ENCODE assay signal across 1 cellular context in genomic region chr22:36180038-36180880, GRCh38.
TF ChIP-seq lines count a peak whose summit lies in the region.

No MANE protein-coding gene starts in this region.

TF ChIP-seq in HepG2, 621 proteins besides CTCF, POLR2A, EP300 and RAD21 (continued from another document):
- TF ChIP-seq MIER2 (CRISPR knock-in tag; IDR thresholded peaks at IDR 0.05) = 0 out of 2 replicates have a peak, but pooled peaks have one; percentile 19
- 0 out of 2 replicates have a peak, but pooled peaks have one; percentile 23 for TF ChIP-seq SAP130 (CRISPR knock-in tag; IDR thresholded peaks at IDR 0.05; ENCODE audit: low read depth)
- TF ChIP-seq ZNF792 (CRISPR knock-in tag; IDR thresholded peaks at IDR 0.05) = no peak
- TF ChIP-seq STAG1 (CRISPR knock-in tag; IDR thresholded peaks at IDR 0.05) = peak; percentile 88
- TF ChIP-seq SMAD1 (CRISPR knock-in tag; IDR thresholded peaks at IDR 0.05; ENCODE audit: borderline replicate concordance, low read depth) = no peak
- TF ChIP-seq NR0B2 (CRISPR knock-in tag; IDR thresholded peaks at IDR 0.05) = no peak
- no peak for TF ChIP-seq ZNF430 (CRISPR knock-in tag; IDR thresholded peaks at IDR 0.05)
- TF ChIP-seq HIC2 (CRISPR knock-in tag; IDR thresholded peaks at IDR 0.05; ENCODE audit: low read depth) = no peak
- TF ChIP-seq MBD4 (IDR thresholded peaks at IDR 0.05; ENCODE audit: borderline replicate concordance, low read length) = no peak
- no peak for TF ChIP-seq SNAPC2 (CRISPR knock-in tag; IDR thresholded peaks at IDR 0.05)
- TF ChIP-seq ZNF331 (CRISPR knock-in tag; IDR thresholded peaks at IDR 0.05) = peak; percentile 43; the same call in 1 of the 2 replicates
- no peak for TF ChIP-seq ZNF333 (CRISPR knock-in tag; IDR thresholded peaks at IDR 0.05; ENCODE audit: borderline replicate concordance)
- TF ChIP-seq ETV6 (CRISPR knock-in tag; conservative IDR thresholded peaks at IDR 0.05) = no peak
- TF ChIP-seq ZFP91 (CRISPR knock-in tag; IDR thresholded peaks at IDR 0.05; ENCODE audit: borderline replicate concordance) = 0 out of 2 replicates have a peak, but pooled peaks have one; percentile 32
- no peak for TF ChIP-seq SPEN (CRISPR knock-in tag; IDR thresholded peaks at IDR 0.05; ENCODE audit: low read depth)
- TF ChIP-seq ELF1 (CRISPR knock-in tag; IDR thresholded peaks at IDR 0.05) = no peak
- no peak for TF ChIP-seq ZNF230 (CRISPR knock-in tag; IDR thresholded peaks at IDR 0.05)
- TF ChIP-seq SMAD3 (CRISPR knock-in tag; IDR thresholded peaks at IDR 0.05) = 0 out of 2 replicates have a peak, but pooled peaks have one; percentile 36
- TF ChIP-seq FOXO1 (CRISPR knock-in tag; IDR thresholded peaks at IDR 0.05) = 0 out of 2 replicates have a peak, but pooled peaks have one; percentile 11
- no peak for TF ChIP-seq ATF7-NPFF (CRISPR knock-in tag; IDR thresholded peaks at IDR 0.05; ENCODE audit: low read depth)
- peak; percentile 48 for TF ChIP-seq YY1 (IDR thresholded peaks at IDR 0.05; ENCODE audit: insufficient read depth, insufficient replicate concordance, low read depth, low read length)
- no peak for TF ChIP-seq ZNF329 (CRISPR knock-in tag; IDR thresholded peaks at IDR 0.05; ENCODE audit: low read depth)
- TF ChIP-seq GPBP1L1 (CRISPR knock-in tag; IDR thresholded peaks at IDR 0.05) = no peak
- TF ChIP-seq ATF6 (CRISPR knock-in tag; conservative IDR thresholded peaks at IDR 0.05) = 0 out of 2 replicates have a peak, but pooled peaks have one; percentile 47
- TF ChIP-seq ZNF574 (CRISPR knock-in tag; IDR thresholded peaks at IDR 0.05) = no peak
- no peak for TF ChIP-seq PAWR (CRISPR knock-in tag; IDR thresholded peaks at IDR 0.05; ENCODE audit: borderline replicate concordance)
- TF ChIP-seq SMYD3 (CRISPR knock-in tag; IDR thresholded peaks at IDR 0.05) = no peak
- no peak for TF ChIP-seq GABPB1 (CRISPR knock-in tag; IDR thresholded peaks at IDR 0.05)
- no peak for TF ChIP-seq GMEB1 (CRISPR knock-in tag; IDR thresholded peaks at IDR 0.05; ENCODE audit: borderline replicate concordance)
- no peak for TF ChIP-seq ELF3 (CRISPR knock-in tag; IDR thresholded peaks at IDR 0.05)
